Comparison of ENCODE assay signal across 9 cellular contexts in genomic region chr12:132170094-132170636, GRCh38. TPM values are rescaled to one million over a fixed set of nuclear protein-coding genes. Genes with fewer than 3 reads are reported as not detected.
DNase-seq lines count a peak whose midpoint lies in the region; ATAC-seq and TF ChIP-seq lines count a peak whose summit lies in the region.
"Had no signal": no experiment of that assay in that cellular context is flagged by ENCODE, and none has a peak within 500 bp of the region (broad histone marks: within the 10 kb centered on the region; RNA-seq: fewer than 3 reads in every experiment).

No MANE protein-coding gene starts in this region.

- H3K27ac ChIP-seq in AG04450 (ENCODE audit: low read depth, low read length): peak overlapping the region; percentile 11
- H3K27ac ChIP-seq in RWPE1: peak overlapping the region; percentile 72
- no peak overlapping the region for H3K27ac ChIP-seq in tibial artery

- CTCF ChIA-PET in AG04450 (lab: Charles Lee) (no interaction called here), RWPE1 (lab: Yijun Ruan, JAX) (no interaction called here)

- TF ChIP-seq CTCF in AG04450 (IDR thresholded peaks at IDR 0.05; ENCODE audit: low read depth, low read length): no peak
- no peak for TF ChIP-seq CTCF in RWPE1 (conservative IDR thresholded peaks at IDR 0.05; ENCODE audit: low read depth)
- no peak for TF ChIP-seq CTCF in tibial artery (IDR thresholded peaks at IDR 0.05)

- H3K27me3 ChIP-seq in AG04450 (ENCODE audit: control insufficient read depth, insufficient read depth, low read length) (peaks cover 42% of the 10 kb centered on the region), tibial artery (peaks cover 0 to 67% of the 10 kb centered on the region in 2 donors)

- TF ChIP-seq POLR2A in GM18505 (IDR thresholded peaks at IDR 0.05; ENCODE audit: borderline replicate concordance, extremely low read depth, insufficient read depth, insufficient read length): no peak

- H3K36me3 ChIP-seq in tibial artery: no peaks in the 10 kb centered on the region

- no peak for ATAC-seq in left ventricle myocardium superior
- no peak for ATAC-seq in GM18505 (IDR thresholded peaks at IDR 0.05; ENCODE audit: unreplicated experiment)
- ATAC-seq: T-helper 17 cell had no signal

- POLR2A ChIA-PET in AG04450 (lab: Yijun Ruan, JAX): no interaction called here
- POLR2A ChIA-PET in RWPE1 (lab: Yijun Ruan, JAX; ENCODE audit: low non-redundant PET): no interaction called here

- DNase-seq in AG04450 (ENCODE audit: low read depth, low spot score) (no peak), ELR (ENCODE audit: low read depth) (peak; percentile 23), RWPE1 (ENCODE audit: low spot score) (peak; percentile 39), left ventricle myocardium superior (peak; percentile 9), tibial artery (no peak), NCI-H82 (lab: John Stamatoyannopoulos, UW) (no peak)
- no peak for DNase-seq in activated effector memory CD4-positive, alpha-beta T cell treated with Interleukin-2 at 50 U/mL for 16 hours

- H3K4me1 ChIP-seq in tibial artery: no peaks in the 10 kb centered on the region

- peaks cover 23% of the 10 kb centered on the region for H3K9me3 ChIP-seq in AG04450 (ENCODE audit: control insufficient read depth, insufficient read depth, low read length)
- H3K9me3 ChIP-seq in tibial artery: no peaks in the 10 kb centered on the region

- no peak overlapping the region for H3K4me3 ChIP-seq in AG04450 (ENCODE audit: low read depth, low read length)
- H3K4me3 ChIP-seq in tibial artery: no peak overlapping the region

- intact Hi-C loops in left ventricle myocardium superior (cut with micrococcal nuclease): no loop called here
- intact Hi-C loops in tibial artery (cut with DNase I; ENCODE audit: low total_unique reads): no loop called here

RNA-seq across cellular contexts. Expression of gene NOC4L, which starts 25.9 kb away (rescaled TPM):
- polyA plus RNA-seq in AG04450 (2011; rRNA removed): 2.9 and 3.7 TPM in 2 replicates
- polyA minus RNA-seq in AG04450 (2011; rRNA and poly(A)+ RNA removed): 3.2 and 3.3 TPM in 2 replicates
- 12.1 TPM for total RNA-seq in left ventricle myocardium superior

RNA-seq across cellular contexts. Expression of gene DDX51, which starts 26.0 kb away (rescaled TPM):
- polyA plus RNA-seq in AG04450 (2011; rRNA removed): 4.5 and 4.6 TPM in 2 replicates
- polyA minus RNA-seq in AG04450 (2011; rRNA and poly(A)+ RNA removed): 3.0 and 3.9 TPM in 2 replicates
- total RNA-seq in left ventricle myocardium superior: 8.6 TPM

Comparison
In these comparisons a context has a peak if more than half of its experiments do, and no peak if none do; other contexts are left out.
1. DNase-seq: peak in ELR (single experiment), RWPE1 (single experiment) and left ventricle myocardium superior (single experiment); none in AG04450 (single experiment), activated effector memory CD4-positive, alpha-beta T cell treated with Interleukin-2 at 50 U/mL for 16 hours (single experiment), tibial artery (0 of 2) and NCI-H82 (single experiment).
2. H3K27ac ChIP-seq: peak in AG04450 (single experiment) and RWPE1 (single experiment); none in tibial artery (0 of 2).